In the genomic region with DNA sequence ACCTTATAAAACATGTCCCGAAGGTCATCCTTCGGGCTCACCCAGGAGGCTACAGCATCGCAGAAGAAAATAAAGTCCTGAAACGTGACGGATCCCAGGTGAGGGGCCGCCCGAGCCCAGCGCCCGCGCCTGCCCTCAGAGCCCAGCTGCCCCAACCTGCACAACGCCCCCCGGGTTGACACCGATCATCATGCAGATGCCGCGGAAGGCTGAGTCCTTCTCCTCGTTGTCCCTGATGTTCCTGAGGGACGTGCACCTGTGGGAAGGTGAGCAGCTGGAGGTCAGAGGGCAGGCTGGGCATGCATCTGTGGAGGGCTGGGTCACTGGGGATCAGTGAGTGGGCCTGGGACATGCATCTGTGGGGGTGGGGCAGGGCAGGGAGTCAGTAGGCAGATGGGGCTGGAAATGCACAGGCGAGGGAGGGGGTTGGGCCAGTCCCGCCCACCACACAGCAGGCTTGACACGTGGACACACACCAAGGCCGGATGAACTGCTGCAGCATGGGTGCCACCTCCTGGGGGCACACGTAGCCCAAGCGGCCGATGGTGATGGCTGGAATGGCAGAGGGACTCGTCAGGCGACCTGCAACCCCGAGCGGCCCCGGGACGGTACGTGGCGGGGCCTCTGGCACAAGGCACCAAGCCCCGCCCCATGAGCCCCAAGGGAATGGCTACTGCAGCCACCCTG, we compare ENCODE assay signal across 27 cellular contexts. TPM values are rescaled to one million over a fixed set of nuclear protein-coding genes. Genes with fewer than 3 reads are reported as not detected.
"Had no signal": no experiment of that assay in that cellular context is flagged by ENCODE, and none has a peak within 500 bp of the region (broad histone marks: within the 10 kb centered on the region; RNA-seq: fewer than 3 reads in every experiment).

No MANE protein-coding gene starts in this region.

- H3K27ac ChIP-seq: ascending aorta, breast epithelium, coronary artery, left lung, thyroid gland, VCaP had no signal

- ATAC-seq: left lung had no signal

- H3K27ac Mint-ChIP-seq: nephron had no signal

- H3K9me3 ChIP-seq: ascending aorta, breast epithelium, left lung, thyroid gland had no signal

- H3K4me1 ChIP-seq: breast epithelium had no signal

- H3K4me3 Mint-ChIP-seq: activated naive CD4-positive, alpha-beta T cell treated with anti-CD3 and anti-CD28 coated beads, Interleukin-2, amount 50 U/mL, for 24 hours; nephron had no signal

- H3K4me3 ChIP-seq: ascending aorta, breast epithelium, coronary artery, left lung, thyroid gland had no signal

- FAIRE-seq: frontal cortex, kidney had no signal

- H3K27me3 Mint-ChIP-seq: activated naive CD4-positive, alpha-beta T cell treated with anti-CD3 and anti-CD28 coated beads, Interleukin-2, amount 50 U/mL, for 24 hours had no signal

- H3K9me3 Mint-ChIP-seq: activated naive CD4-positive, alpha-beta T cell treated with anti-CD3 and anti-CD28 coated beads, Interleukin-2, amount 50 U/mL, for 24 hours; nephron had no signal

- DNase-seq: activated CD4-positive, alpha-beta T cell treated with anti-CD3 and anti-CD28 coated beads for 1 hour; activated CD8-positive, alpha-beta memory T cell treated with anti-CD3 and anti-CD28 coated beads for 24 hours; activated CD8-positive, alpha-beta memory T cell treated with anti-CD3 and anti-CD28 coated beads, Interleukin-2, amount 50 U/mL, for 48 hours; activated gamma-delta T cell; head of caudate nucleus; kidney; midbrain; occipital lobe; stimulated activated CD4-positive, alpha-beta T cell treated with anti-CD3 and anti-CD28 coated beads, Interleukin-12 subunit alpha, Interleukin-12 subunit beta, amount 100 ng/mL, for 4 hours; stimulated activated CD4-positive, alpha-beta T cell treated with anti-CD3 and anti-CD28 coated beads, Interleukin-1b, Interleukin-23, amount 100 ng/mL, for 48 hours; stimulated activated CD8-positive, alpha-beta memory T cell treated with anti-CD3 and anti-CD28 coated beads, Interleukin-4, amount 100 ng/mL, for 48 hours; stimulated activated naive CD4-positive, alpha-beta T cell; thyroid gland had no signal

- H3K27me3 ChIP-seq: ascending aorta, breast epithelium, left lung, thyroid gland had no signal

RNA-seq across cellular contexts. Expression of gene GNG14, which starts 13.9 kb away (rescaled TPM):
- total RNA-seq: ascending aorta, breast epithelium, frontal cortex, kidney, left lung, lung microvascular endothelial cell, occipital lobe, posterior vena cava, subcutaneous adipose tissue, thyroid gland, ureter had no signal
- polyA plus RNA-seq: adipose tissue, esophagus had no signal
